Comparison of ENCODE assay signal across 40 cellular contexts in genomic region chr10:7134448-7134847, GRCh38.
"Had no signal": no experiment of that assay in that cellular context is flagged by ENCODE, and none has a peak within 500 bp of the region (broad histone marks: within the 10 kb centered on the region; RNA-seq: fewer than 3 reads in every experiment).

No MANE protein-coding gene starts in this region.

- H3K9me3 Mint-ChIP-seq: activated CD4-positive, alpha-beta memory T cell treated with anti-CD3 and anti-CD28 coated beads, Interleukin-2, amount 10 ng/mL, durations not matched to agents 7 days and 5 days had no signal

- H3K27ac Mint-ChIP-seq: activated CD4-positive, alpha-beta memory T cell treated with anti-CD3 and anti-CD28 coated beads, Interleukin-2, amount 10 ng/mL, durations not matched to agents 7 days and 5 days; activated CD8-positive, alpha-beta memory T cell treated with anti-CD3 and anti-CD28 coated beads, Interleukin-2, amount 10 ng/mL, durations not matched to agents 7 days and 5 days; activated naive CD4-positive, alpha-beta T cell treated with anti-CD3 and anti-CD28 coated beads, Interleukin-2, amount 50 U/mL, for 72 hours had no signal

- H3K27ac ChIP-seq: brain microvascular endothelial cell, Peyer's patch, SJSA1, VCaP had no signal

- H3K36me3 ChIP-seq: brain microvascular endothelial cell, Peyer's patch, SJSA1 had no signal

- H3K4me3 Mint-ChIP-seq: activated CD4-positive, alpha-beta memory T cell treated with anti-CD3 and anti-CD28 coated beads, Interleukin-2, amount 10 ng/mL, durations not matched to agents 7 days and 5 days; activated CD8-positive, alpha-beta memory T cell treated with anti-CD3 and anti-CD28 coated beads, Interleukin-2, amount 10 ng/mL, durations not matched to agents 7 days and 5 days had no signal

- H3K4me3 ChIP-seq: Peyer's patch, SJSA1 had no signal

- H3K27me3 ChIP-seq: brain microvascular endothelial cell, Peyer's patch, SJSA1 had no signal

- DNase-seq: activated CD4-positive, alpha-beta memory T cell treated with anti-CD3 and anti-CD28 coated beads, Interleukin-2, amount 10 ng/mL, durations not matched to agents 7 days and 5 days; activated CD4-positive, alpha-beta T cell treated with anti-CD3 and anti-CD28 coated beads for 1 hour; activated CD4-positive, alpha-beta T cell treated with anti-CD3 and anti-CD28 coated beads for 48 hours; activated CD4-positive, CD25-positive, alpha-beta regulatory T cell; activated CD8-positive, alpha-beta memory T cell treated with anti-CD3 and anti-CD28 coated beads for 24 hours; activated CD8-positive, alpha-beta memory T cell treated with anti-CD3 and anti-CD28 coated beads, Interleukin-2, amount 10 ng/mL, durations not matched to agents 7 days and 5 days; activated CD8-positive, alpha-beta memory T cell treated with anti-CD3 and anti-CD28 coated beads, Interleukin-2, amount 50 U/mL, for 48 hours; activated effector memory CD4-positive, alpha-beta T cell treated with anti-CD3 and anti-CD28 coated beads, Interleukin-2, amount 50 U/mL, for 16 hours; activated naive CD4-positive, alpha-beta T cell treated with Interleukin-2 at 50 U/mL for 16 hours; activated T-cell treated with anti-CD3 and anti-CD28 coated beads, Interleukin-2, amount 50 U/mL, for 48 hours; amniotic stem cell; aorta; brain microvascular endothelial cell; central memory CD4-positive, alpha-beta T cell; Karpas-422; KBM-7; MV-4-11; NCI-H1092 treated with DMSO at 0.1 percent for 48 hours; NCI-H1417; NCI-H146; NCI-H187; NCI-H2029 treated with DMSO at 0.1 percent for 48 hours; NCI-H2107; NCI-H2171; NCI-H510A; NCI-H526; NCI-H748 treated with DMSO at 0.1 percent for 48 hours; NK-92 treated with Interleukin-12 subunit alpha and Interleukin-12 subunit beta, amount 100 ng/mL, for 24 hours; PC-3; Peyer's patch; RPMI8226; SHP77 treated with DMSO at 0.1 percent for 48 hours; SK-N-SH; SW 1271; T-helper 1 cell; T-helper 2 cell; T-helper 9 cell had no signal

- H3K9me3 ChIP-seq: Peyer's patch, SJSA1, SK-N-SH had no signal

- ATAC-seq: activated CD8-positive, alpha-beta memory T cell treated with anti-CD3 and anti-CD28 coated beads, Interleukin-2, amount 10 ng/mL, durations not matched to agents 7 days and 5 days; activated naive CD4-positive, alpha-beta T cell treated with anti-CD3 and anti-CD28 coated beads, Interleukin-2, amount 50 U/mL, for 72 hours; PC-3 had no signal

- H3K4me1 ChIP-seq: Peyer's patch, SJSA1 had no signal
